1 cellular context compared by ENCODE assay signal in genomic region chr17:64403881-64404460, GRCh38.
TF ChIP-seq lines count a peak whose summit lies in the region.

No MANE protein-coding gene starts in this region.

TF ChIP-seq in K562, 482 proteins besides CTCF, POLR2A, EP300 and RAD21:
- TF ChIP-seq FOS (IDR thresholded peaks at IDR 0.05; ENCODE audit: extremely low read depth, insufficient read length) (no peak), ZNF140 (CRISPR knock-in tag; IDR thresholded peaks at IDR 0.05) (no peak), CBX2 (IDR thresholded peaks at IDR 0.05; ENCODE audit: insufficient read depth, low read length, poor library complexity, severe bottlenecking) (no peak), TCF7 (IDR thresholded peaks at IDR 0.05; ENCODE audit: borderline replicate concordance) (no peak), SOX6 (IDR thresholded peaks at IDR 0.05) (no peak), BMI1 (IDR thresholded peaks at IDR 0.05; ENCODE audit: low read length) (no peak), BCLAF1 (IDR thresholded peaks at IDR 0.05; ENCODE audit: borderline replicate concordance in 1 of 2, control insufficient read depth in 1 of 2, low read depth in 2 of 2, low read length in 1 of 2) (no peak), THRAP3 (IDR thresholded peaks at IDR 0.05; ENCODE audit: borderline replicate concordance) (no peak), ZNF655 (CRISPR knock-in tag; IDR thresholded peaks at IDR 0.05) (no peak), CHD4 (IDR thresholded peaks at IDR 0.05; ENCODE audit: insufficient read depth, insufficient replicate concordance, low read depth, low read length, poor library complexity, severe bottlenecking) (no peak), RBM34 (IDR thresholded peaks at IDR 0.05; ENCODE audit: borderline replicate concordance, insufficient read depth, low read length) (no peak), NR2F6 (CRISPR knock-in tag; IDR thresholded peaks at IDR 0.05) (no peak), ZNF23 (CRISPR knock-in tag; IDR thresholded peaks at IDR 0.05) (no peak), SREBF1 (IDR thresholded peaks at IDR 0.05; ENCODE audit: borderline replicate concordance, low read depth, low read length) (no peak), SMAD1 (IDR thresholded peaks at IDR 0.05; ENCODE audit: low read depth, low read length, partially characterized antibody) (no peak), ZSCAN32 (CRISPR knock-in tag; IDR thresholded peaks at IDR 0.05) (no peak), RBFOX2 (IDR thresholded peaks at IDR 0.05; ENCODE audit: low read depth, low read length) (no peak)
- TF ChIP-seq, protein P1, sequence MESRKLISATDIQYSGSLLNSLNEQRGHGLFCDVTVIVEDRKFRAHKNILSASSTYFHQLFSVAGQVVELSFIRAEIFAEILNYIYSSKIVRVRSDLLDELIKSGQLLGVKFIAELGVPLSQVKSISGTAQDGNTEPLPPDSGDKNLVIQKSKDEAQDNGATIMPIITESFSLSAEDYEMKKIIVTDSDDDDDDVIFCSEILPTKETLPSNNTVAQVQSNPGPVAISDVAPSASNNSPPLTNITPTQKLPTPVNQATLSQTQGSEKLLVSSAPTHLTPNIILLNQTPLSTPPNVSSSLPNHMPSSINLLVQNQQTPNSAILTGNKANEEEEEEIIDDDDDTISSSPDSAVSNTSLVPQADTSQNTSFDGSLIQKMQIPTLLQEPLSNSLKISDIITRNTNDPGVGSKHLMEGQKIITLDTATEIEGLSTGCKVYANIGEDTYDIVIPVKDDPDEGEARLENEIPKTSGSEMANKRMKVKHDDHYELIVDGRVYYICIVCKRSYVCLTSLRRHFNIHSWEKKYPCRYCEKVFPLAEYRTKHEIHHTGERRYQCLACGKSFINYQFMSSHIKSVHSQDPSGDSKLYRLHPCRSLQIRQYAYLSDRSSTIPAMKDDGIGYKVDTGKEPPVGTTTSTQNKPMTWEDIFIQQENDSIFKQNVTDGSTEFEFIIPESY (CRISPR knock-in tag; IDR thresholded peaks at IDR 0.05) = no peak
